ENCODE assay signal across 8 cellular contexts in the genomic region with DNA sequence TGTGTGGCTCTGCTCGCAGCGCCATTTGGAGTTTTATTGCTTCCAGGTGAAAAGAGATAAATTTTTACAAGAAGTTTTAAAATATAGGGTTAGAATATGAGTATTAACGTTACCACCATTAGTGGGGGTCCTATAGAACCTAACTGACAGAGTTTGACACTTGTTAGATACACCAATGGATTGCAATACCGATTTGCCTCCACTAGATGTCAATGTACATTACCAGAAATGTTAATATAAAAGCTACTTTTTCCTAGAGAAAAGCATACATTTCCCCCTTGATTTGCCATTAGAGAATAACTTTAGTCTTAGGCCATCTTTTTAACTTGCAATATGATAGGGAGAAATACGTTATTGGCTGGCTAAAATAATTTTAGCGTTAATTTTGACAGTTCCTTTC.
A peak's percentile ranks its signal among the peaks of the same experiment; 100 is the strongest.
DNase-seq lines count a peak whose midpoint lies in the region; ATAC-seq and TF ChIP-seq lines count a peak whose summit lies in the region.

No MANE protein-coding gene starts in this region.

- no peaks in the 10 kb centered on the region for H3K79me2 ChIP-seq in DND-41 (ENCODE audit: insufficient read depth, low read length)

- TF ChIP-seq CTCF in DND-41 (IDR thresholded peaks at IDR 0.05; ENCODE audit: borderline replicate concordance, extremely low read depth, low read length, poor library complexity, severe bottlenecking) (peak; percentile 63), lower lobe of right lung (IDR thresholded peaks at IDR 0.05) (peak; percentile 31)

- H3K4me2 ChIP-seq in DND-41 (ENCODE audit: insufficient read depth, low read length): no peak overlapping the region

- ATAC-seq in DND-41 (ENCODE audit: insufficient read depth, low read depth): no peak
- no peak for ATAC-seq in lower lobe of right lung
- ATAC-seq in HG03045 (IDR thresholded peaks at IDR 0.05; ENCODE audit: unreplicated experiment): no peak

- H2AFZ ChIP-seq in DND-41 (ENCODE audit: low read depth, low read length): no peak overlapping the region

- H3K9me3 ChIP-seq in DND-41 (ENCODE audit: insufficient read depth, low read length, severe bottlenecking): no peaks in the 10 kb centered on the region
- H3K9me3 ChIP-seq in lower lobe of right lung: no peaks in the 10 kb centered on the region
- no peaks in the 10 kb centered on the region for H3K9me3 ChIP-seq in MG63

- no peaks in the 10 kb centered on the region for H4K20me1 ChIP-seq in DND-41 (ENCODE audit: insufficient read depth, low read length)

- no peak for DNase-seq in DND-41
- peak; percentile 1 for DNase-seq in HT1080 (ENCODE audit: low read depth)
- peak; percentile 19 for DNase-seq in amniotic epithelial cell (ENCODE audit: low read depth)
- DNase-seq in lower lobe of right lung: no peak
- DNase-seq in anterior cingulate cortex (lab: John Stamatoyannopoulos, UW): no peak
- DNase-seq in activated T-cell treated with anti-CD3 and anti-CD28 coated beads for 4 hours: no peak
- DNase-seq in MG63: no peak

- H3K4me3 ChIP-seq in DND-41 (ENCODE audit: low read depth in 1 of 2, low read length in 2 of 2): no peak overlapping the region
- H3K4me3 ChIP-seq in lower lobe of right lung: no peak overlapping the region
- H3K4me3 ChIP-seq in MG63: no peak overlapping the region

- intact Hi-C loops in lower lobe of right lung (cut with DNase I): no loop called here

- H3K36me3 ChIP-seq in DND-41 (ENCODE audit: insufficient read depth, low read length) (no peaks in the 10 kb centered on the region), lower lobe of right lung (no peaks in the 10 kb centered on the region), MG63 (no peaks in the 10 kb centered on the region)

- H3K4me1 ChIP-seq in DND-41 (ENCODE audit: insufficient read depth, low read length) (peaks cover 35% of the 10 kb centered on the region), lower lobe of right lung (no peaks in the 10 kb centered on the region)

- H3K27ac ChIP-seq in DND-41 (ENCODE audit: low read length) (no peak overlapping the region), lower lobe of right lung (no peak overlapping the region)

- no peaks in the 10 kb centered on the region for H3K27me3 ChIP-seq in DND-41 (ENCODE audit: insufficient read depth, low read length, poor library complexity)
- H3K27me3 ChIP-seq in lower lobe of right lung (ENCODE audit: low read depth): no peaks in the 10 kb centered on the region
- H3K27me3 ChIP-seq in MG63: no peaks in the 10 kb centered on the region

- no peak overlapping the region for H3K9ac ChIP-seq in DND-41 (ENCODE audit: low read depth, low read length)

Comparison
In these comparisons a context has a peak if more than half of its experiments do, and no peak if none do; other contexts are left out.
1. DNase-seq: peak in HT1080 (single experiment) and amniotic epithelial cell (single experiment); none in DND-41 (single experiment), lower lobe of right lung (single experiment), anterior cingulate cortex (0 of 58), activated T-cell treated with anti-CD3 and anti-CD28 coated beads for 4 hours (single experiment) and MG63 (single experiment).